22 cellular contexts compared by ENCODE assay signal in the genomic region with DNA sequence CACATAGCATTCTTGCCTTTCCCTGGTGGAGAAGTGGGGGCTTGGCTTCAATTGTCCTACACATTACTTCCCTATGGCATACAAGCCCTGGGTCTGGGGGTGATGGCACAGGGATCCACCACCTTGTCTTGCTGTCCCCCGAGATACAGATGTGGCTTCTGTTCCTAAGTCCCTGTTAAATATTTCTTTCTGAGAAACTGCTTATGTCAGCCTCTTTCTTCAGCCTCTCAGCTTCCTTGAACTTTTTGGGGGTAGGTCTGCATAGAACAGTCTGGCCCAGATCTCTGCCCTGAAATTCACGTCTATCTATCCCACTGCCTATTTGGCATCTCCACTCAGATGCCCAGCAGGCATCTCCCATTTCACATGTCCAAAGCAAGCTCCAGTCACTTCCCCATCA.
DNase-seq lines count a peak whose midpoint lies in the region; ATAC-seq, FAIRE-seq and TF ChIP-seq lines count a peak whose summit lies in the region.
"Had no signal": no experiment of that assay in that cellular context is flagged by ENCODE, and none has a peak within 500 bp of the region (broad histone marks: within the 10 kb centered on the region; RNA-seq: fewer than 3 reads in every experiment).

No MANE protein-coding gene starts in this region.

- H3K4me3 ChIP-seq in A549 = no peak overlapping the region
- H3K4me3 ChIP-seq in adipocyte (ENCODE audit: low read length) = no peak overlapping the region
- H3K4me3 ChIP-seq in muscle layer of colon (ENCODE audit: low read depth in 1 of 2, low read length in 2 of 2) = no peak overlapping the region
- H3K4me3 ChIP-seq in tibial artery = no peak overlapping the region
- no peak overlapping the region for H3K4me3 ChIP-seq in Peyer's patch

- H3K27ac Mint-ChIP-seq in mesothelial cell of epicardium = no peak overlapping the region
- H3K27ac Mint-ChIP-seq: CD4-positive, alpha-beta T cell; HFFc6; IgD-negative memory B cell had no signal

- 3% methylated on average over 2 of the region's 2 CpGs for WGBS in A549 (ENCODE audit: missing lambda C conversion rate)

- no peak for ATAC-seq in A549
- ATAC-seq: HCT116 had no signal

- no peak for TF ChIP-seq EP300 in A549 (IDR thresholded peaks at IDR 0.05)

- no peaks in the 10 kb centered on the region for H3K4me1 Mint-ChIP-seq in mesothelial cell of epicardium
- H3K4me1 Mint-ChIP-seq: IgD-negative memory B cell had no signal

- H3K9ac ChIP-seq in adipocyte (ENCODE audit: low read length) (peak overlapping the region; percentile 49), muscle layer of colon (ENCODE audit: low read length) (no peak overlapping the region)

- POLR2A ChIA-PET in A549 (lab: Yijun Ruan, JAX) = no interaction called here

- no peak for FAIRE-seq in A549 (lab: Jason Lieb, UNC)
- FAIRE-seq: A204.1, D721Med, G401.6, GM12892, GM18507, HTR-8/SVneo had no signal

- no peak for TF ChIP-seq CTCF in A549 (IDR thresholded peaks at IDR 0.05)
- no peak for TF ChIP-seq CTCF in tibial artery (IDR thresholded peaks at IDR 0.05)
- no peak for TF ChIP-seq CTCF in Peyer's patch (IDR thresholded peaks at IDR 0.05)
- no peak for TF ChIP-seq CTCF in mesothelial cell of epicardium (IDR thresholded peaks at IDR 0.05; ENCODE audit: unreplicated experiment)

- no peak overlapping the region for H3K4me2 ChIP-seq in A549

- CTCF ChIA-PET in A549 (lab: Yijun Ruan, JAX) = interaction anchor here (1.3 to 1.7 kb wide), 2 partner anchors 13 to 359 kb away, joined by 3 to 4 read pairs; no protein-coding TSS in a partner anchor

- H3K4me3 Mint-ChIP-seq in mesothelial cell of epicardium = no peak overlapping the region
- H3K4me3 Mint-ChIP-seq: CD4-positive, alpha-beta T cell; HFFc6; IgD-negative memory B cell had no signal

- H3K27me3 Mint-ChIP-seq in mesothelial cell of epicardium (ENCODE audit: low read depth) = no peaks in the 10 kb centered on the region
- H3K27me3 Mint-ChIP-seq: CD4-positive, alpha-beta T cell; IgD-negative memory B cell had no signal

- DNase-seq in A549 (ENCODE audit: low read depth in 1 of 2, low spot score in 1 of 2) = no peak
- DNase-seq in adipocyte (ENCODE audit: low read depth) = no peak
- DNase-seq in tibial artery = no peak
- no peak for DNase-seq in Peyer's patch
- no peak for DNase-seq in GDM1 (lab: John Stamatoyannopoulos, UW)
- DNase-seq in mesothelial cell of epicardium (ENCODE audit: low spot score in 2 of 2, unreplicated experiment in 2 of 2) = no peak
- DNase-seq: AML-193; Caco-2; CD4-positive, alpha-beta T cell; GOT3; H7; HFFc6 had no signal

- peaks cover 9% of the 10 kb centered on the region; the same call in 1 of the 3 replicates for H3K9me3 ChIP-seq in A549
- H3K9me3 ChIP-seq in adipocyte (ENCODE audit: control insufficient read depth, low read length) = peaks cover 3% of the 10 kb centered on the region
- H3K9me3 ChIP-seq in muscle layer of colon (ENCODE audit: low read length) = no peaks in the 10 kb centered on the region
- no peaks in the 10 kb centered on the region for H3K9me3 ChIP-seq in tibial artery
- H3K9me3 ChIP-seq in Peyer's patch = no peaks in the 10 kb centered on the region

- intact Hi-C loops in tibial artery (cut with DNase I; ENCODE audit: low total_unique reads) = no loop called here

- no peaks in the 10 kb centered on the region for H3K4me1 ChIP-seq in A549
- H3K4me1 ChIP-seq in adipocyte (ENCODE audit: control insufficient read depth, insufficient read depth, low read length) = peaks cover 36% of the 10 kb centered on the region
- H3K4me1 ChIP-seq in muscle layer of colon (ENCODE audit: insufficient read depth, low read length) = peaks cover 24% of the 10 kb centered on the region
- H3K4me1 ChIP-seq in tibial artery = peaks cover 0 to 16% (median 2%) of the 10 kb centered on the region in 4 donors
- H3K4me1 ChIP-seq in Peyer's patch = no peaks in the 10 kb centered on the region

- H3K36me3 ChIP-seq in adipocyte (ENCODE audit: control insufficient read depth, insufficient read depth, low read length, severe bottlenecking) = no peaks in the 10 kb centered on the region
- no peaks in the 10 kb centered on the region for H3K36me3 ChIP-seq in muscle layer of colon (ENCODE audit: insufficient read depth, low read length)
- H3K36me3 ChIP-seq in tibial artery = no peaks in the 10 kb centered on the region
- H3K36me3 ChIP-seq in Peyer's patch = no peaks in the 10 kb centered on the region

- H3K27me3 ChIP-seq in adipocyte (replicated peaks; ENCODE audit: control insufficient read depth, insufficient read depth, low read length) (no peaks in the 10 kb centered on the region), muscle layer of colon (ENCODE audit: control insufficient read depth in 1 of 2, insufficient read depth in 2 of 2, low read length in 2 of 2) (no peaks in the 10 kb centered on the region), tibial artery (no peaks in the 10 kb centered on the region), Peyer's patch (no peaks in the 10 kb centered on the region)

- H3K36me3 Mint-ChIP-seq in mesothelial cell of epicardium = no peaks in the 10 kb centered on the region
- H3K36me3 Mint-ChIP-seq: IgD-negative memory B cell had no signal

- TF ChIP-seq RAD21 in A549 (conservative IDR thresholded peaks at IDR 0.05 in 1 of 2, IDR thresholded peaks at IDR 0.05 in 1 of 2) = no peak

- TF ChIP-seq POLR2A in A549 (IDR thresholded peaks at IDR 0.05; ENCODE audit: low read length) (no peak), Peyer's patch (IDR thresholded peaks at IDR 0.05) (no peak)

- H3K9me3 Mint-ChIP-seq in mesothelial cell of epicardium = peaks cover 15% of the 10 kb centered on the region

- H3K27ac ChIP-seq in A549 = no peak overlapping the region
- peak overlapping the region; percentile 63 for H3K27ac ChIP-seq in muscle layer of colon (ENCODE audit: low read depth, low read length)
- H3K27ac ChIP-seq in tibial artery = peak overlapping the region; percentile 26 to 34
- H3K27ac ChIP-seq in Peyer's patch = peak overlapping the region in 1 of 4 donors; percentile 69
- H3K27ac ChIP-seq: C4-2B had no signal

TF ChIP-seq in A549, 52 proteins besides CTCF, POLR2A, EP300 and RAD21:
- TF ChIP-seq, protein P1, sequence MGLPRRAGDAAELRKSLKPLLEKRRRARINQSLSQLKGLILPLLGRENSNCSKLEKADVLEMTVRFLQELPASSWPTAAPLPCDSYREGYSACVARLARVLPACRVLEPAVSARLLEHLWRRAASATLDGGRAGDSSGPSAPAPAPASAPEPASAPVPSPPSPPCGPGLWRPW (IDR thresholded peaks at IDR 0.05) = no peak
- peak; percentile 64 for TF ChIP-seq MAFK (IDR thresholded peaks at IDR 0.05; ENCODE audit: partially characterized antibody)

Comparison
In these comparisons a context has a peak if more than half of its experiments do, and no peak if none do; other contexts are left out.
1. H3K27ac ChIP-seq: peak in muscle layer of colon (single experiment) and tibial artery (2 of 2); none in A549 (0 of 2).